ENCODE assay signal across 1 cellular context in the genomic region with DNA sequence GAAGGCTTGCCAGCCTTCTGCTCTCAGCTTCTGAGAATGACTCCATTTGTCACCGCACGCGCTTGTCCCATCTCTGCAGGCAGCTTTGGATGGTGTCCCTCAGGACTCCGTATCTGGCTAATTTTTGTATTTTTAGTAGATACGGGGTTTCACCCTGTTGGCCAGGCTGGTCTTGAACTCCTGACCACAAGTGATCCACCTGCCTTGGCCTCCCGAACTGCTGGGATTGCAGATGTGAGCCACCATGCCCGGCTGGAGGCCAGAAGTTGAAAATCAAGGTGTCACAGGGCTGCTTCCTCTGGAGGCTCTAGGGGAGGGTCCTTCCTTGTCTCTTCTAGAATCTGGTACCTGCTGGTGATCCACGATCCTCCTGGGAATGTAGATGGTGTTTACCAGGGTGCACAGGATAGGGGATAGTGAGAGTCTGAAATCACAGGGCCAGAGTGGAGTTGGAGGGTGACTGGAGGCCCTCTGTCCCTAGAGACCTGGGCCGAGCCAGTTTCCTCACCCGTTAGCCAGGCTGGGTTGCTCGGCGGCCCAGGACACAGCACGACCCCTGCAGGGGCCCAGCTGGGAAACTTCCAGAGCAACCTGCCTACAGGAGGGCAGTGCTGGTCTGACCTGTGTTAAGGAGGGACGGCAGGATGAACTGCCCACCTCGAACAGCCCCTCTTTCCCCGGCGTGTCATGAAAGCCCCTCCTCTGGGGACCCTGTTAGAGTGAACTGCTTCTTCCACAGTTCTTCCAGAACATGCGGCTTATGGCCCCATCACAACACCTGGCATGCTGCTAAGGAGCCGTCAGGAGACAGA.
TF ChIP-seq lines count a peak whose summit lies in the region.

No MANE protein-coding gene starts in this region.

TF ChIP-seq in HepG2, 621 proteins besides CTCF, POLR2A, EP300 and RAD21 (continued from another document):
- TF ChIP-seq, protein P1, sequence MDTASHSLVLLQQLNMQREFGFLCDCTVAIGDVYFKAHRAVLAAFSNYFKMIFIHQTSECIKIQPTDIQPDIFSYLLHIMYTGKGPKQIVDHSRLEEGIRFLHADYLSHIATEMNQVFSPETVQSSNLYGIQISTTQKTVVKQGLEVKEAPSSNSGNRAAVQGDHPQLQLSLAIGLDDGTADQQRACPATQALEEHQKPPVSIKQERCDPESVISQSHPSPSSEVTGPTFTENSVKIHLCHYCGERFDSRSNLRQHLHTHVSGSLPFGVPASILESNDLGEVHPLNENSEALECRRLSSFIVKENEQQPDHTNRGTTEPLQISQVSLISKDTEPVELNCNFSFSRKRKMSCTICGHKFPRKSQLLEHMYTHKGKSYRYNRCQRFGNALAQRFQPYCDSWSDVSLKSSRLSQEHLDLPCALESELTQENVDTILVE (CRISPR knock-in tag; IDR thresholded peaks at IDR 0.05) = no peak
- TF ChIP-seq FOXA1 (IDR thresholded peaks at IDR 0.05) = no peak
- no peak for TF ChIP-seq FOXA1 (CRISPR knock-in tag; IDR thresholded peaks at IDR 0.05)
- no peak for TF ChIP-seq MBD4 (IDR thresholded peaks at IDR 0.05; ENCODE audit: borderline replicate concordance, low read length)
- no peak for TF ChIP-seq ZFP82 (CRISPR knock-in tag; IDR thresholded peaks at IDR 0.05; ENCODE audit: borderline replicate concordance)
- no peak for TF ChIP-seq NKX3-1 (CRISPR knock-in tag; IDR thresholded peaks at IDR 0.05)
- no peak for TF ChIP-seq ELF4 (CRISPR knock-in tag; IDR thresholded peaks at IDR 0.05; ENCODE audit: borderline replicate concordance)
- TF ChIP-seq TEAD2 (CRISPR knock-in tag; IDR thresholded peaks at IDR 0.05) = no peak
- TF ChIP-seq SMYD3 (CRISPR knock-in tag; IDR thresholded peaks at IDR 0.05) = no peak
- TF ChIP-seq NFYB (CRISPR knock-in tag; IDR thresholded peaks at IDR 0.05) = no peak
- no peak for TF ChIP-seq ZNF891 (CRISPR knock-in tag; IDR thresholded peaks at IDR 0.05)
- no peak for TF ChIP-seq HDAC2 (CRISPR knock-in tag; IDR thresholded peaks at IDR 0.05)
- TF ChIP-seq, protein P2, sequence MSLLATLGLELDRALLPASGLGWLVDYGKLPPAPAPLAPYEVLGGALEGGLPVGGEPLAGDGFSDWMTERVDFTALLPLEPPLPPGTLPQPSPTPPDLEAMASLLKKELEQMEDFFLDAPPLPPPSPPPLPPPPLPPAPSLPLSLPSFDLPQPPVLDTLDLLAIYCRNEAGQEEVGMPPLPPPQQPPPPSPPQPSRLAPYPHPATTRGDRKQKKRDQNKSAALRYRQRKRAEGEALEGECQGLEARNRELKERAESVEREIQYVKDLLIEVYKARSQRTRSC (CRISPR knock-in tag; IDR thresholded peaks at IDR 0.05; ENCODE audit: low read depth) = no peak
